8 cellular contexts compared by ENCODE assay signal in genomic region chr5:78178356-78178755, GRCh38.
"Had no signal": no experiment of that assay in that cellular context is flagged by ENCODE, and none has a peak within 500 bp of the region (broad histone marks: within the 10 kb centered on the region; RNA-seq: fewer than 3 reads in every experiment).

No MANE protein-coding gene starts in this region.

- FAIRE-seq: H1, H54, HTR-8/SVneo had no signal

- H3K4me2 ChIP-seq: GM23338, KMS-11 had no signal

- DNase-seq: H9, HCEC 1CT, KBM-7 had no signal

- H2AFZ ChIP-seq: GM23338 had no signal

- H3K9ac ChIP-seq: KMS-11 had no signal

- ATAC-seq: GM23338 had no signal

- H3K27ac ChIP-seq: KMS-11 had no signal

- H3K4me3 ChIP-seq: GM23338 had no signal
